10 cellular contexts compared by ENCODE assay signal in genomic region chr9:19492775-19493173, GRCh38.
DNase-seq lines count a peak whose midpoint lies in the region; ATAC-seq, FAIRE-seq and TF ChIP-seq lines count a peak whose summit lies in the region.
"Had no signal": no experiment of that assay in that cellular context is flagged by ENCODE, and none has a peak within 500 bp of the region (broad histone marks: within the 10 kb centered on the region; RNA-seq: fewer than 3 reads in every experiment).

No MANE protein-coding gene starts in this region.

- H3K9me3 Mint-ChIP-seq in WTC11, result no peaks in the 10 kb centered on the region
- H3K9me3 Mint-ChIP-seq in activated naive CD4-positive, alpha-beta T cell treated with anti-CD3 and anti-CD28 coated beads for 36 hours, result no peaks in the 10 kb centered on the region
- H3K9me3 Mint-ChIP-seq: neural crest cell had no signal

- no peaks in the 10 kb centered on the region for H3F3A ChIP-seq in MM.1S (ENCODE audit: insufficient read depth, low read length)

- intact Hi-C loops in heart right ventricle (cut with DNase I) (loop anchor here in 5 of 10 donors (5.0 to 10.0 kb wide), 5 partner anchors 145 to 1460 kb away; no protein-coding TSS in a partner anchor), left cardiac atrium (cut with DNase I) (loop anchor here in 1 of 2 donors (10.0 kb wide), 1 partner anchor 432 kb away; no protein-coding TSS in a partner anchor)
- intact Hi-C loops in activated naive CD4-positive, alpha-beta T cell treated with anti-CD3 and anti-CD28 coated beads for 36 hours (cut with micrococcal nuclease), result loop anchor here (1.0 to 10.0 kb wide), 7 partner anchors 20 to 1132 kb away; partner anchors contain the start of gene MLLT3

- peaks cover 5% of the 10 kb centered on the region for H3K4me1 Mint-ChIP-seq in WTC11
- H3K4me1 Mint-ChIP-seq in activated naive CD4-positive, alpha-beta T cell treated with anti-CD3 and anti-CD28 coated beads for 36 hours (ENCODE audit: low read depth), result peaks cover 20% of the 10 kb centered on the region
- H3K4me1 Mint-ChIP-seq: neural crest cell had no signal

- H3K4me2 ChIP-seq in keratinocyte (ENCODE audit: control insufficient read depth, extremely low read depth, insufficient read depth, low read depth, low read length) (peak overlapping the region; percentile 84), MM.1S (ENCODE audit: low read depth, low read length) (no peak overlapping the region)

- no peaks in the 10 kb centered on the region; the same call in 1 of the 2 replicates for H3K27me3 Mint-ChIP-seq in WTC11 (ENCODE audit: low read depth)
- H3K27me3 Mint-ChIP-seq in activated naive CD4-positive, alpha-beta T cell treated with anti-CD3 and anti-CD28 coated beads for 36 hours (ENCODE audit: low read depth), result peaks cover 5% of the 10 kb centered on the region

- H3K4me3 ChIP-seq in heart right ventricle (peak overlapping the region in 5 of 10 donors; percentile 13 to 45 (median 38)), keratinocyte (ENCODE audit: control insufficient read depth in 2 of 3, extremely low read depth in 1 of 3, insufficient read depth in 2 of 3, low read depth in 1 of 3, low read length in 3 of 3) (no peak overlapping the region), MM.1S (ENCODE audit: low read length) (no peak overlapping the region)
- H3K4me3 ChIP-seq: right lobe of liver had no signal

- H3K4me1 ChIP-seq in heart right ventricle (peaks cover 0 to 20% (median 11%) of the 10 kb centered on the region in 9 donors), keratinocyte (ENCODE audit: control insufficient read depth, extremely low read depth, insufficient read depth, low read length) (peaks cover 7% of the 10 kb centered on the region), MM.1S (ENCODE audit: low read length) (no peaks in the 10 kb centered on the region)
- H3K4me1 ChIP-seq: right lobe of liver had no signal

- DNase-seq in heart right ventricle, result no peak
- DNase-seq in left cardiac atrium, result no peak
- no peak for DNase-seq in WTC11 (ENCODE audit: low spot score)
- no peak for DNase-seq in keratinocyte (ENCODE audit: low read depth, low spot score)
- no peak for DNase-seq in activated naive CD4-positive, alpha-beta T cell treated with anti-CD3 and anti-CD28 coated beads for 36 hours
- DNase-seq in MM.1S, result no peak

- no peak for FAIRE-seq in keratinocyte (lab: Jason Lieb, UNC)

- H2AFZ ChIP-seq in keratinocyte (ENCODE audit: control insufficient read depth, low read length) (no peak overlapping the region), MM.1S (ENCODE audit: low read length) (no peak overlapping the region)

- H3K9me2 ChIP-seq in MM.1S (replicated peaks; ENCODE audit: insufficient read depth, low read length), result no peaks in the 10 kb centered on the region

- H3K27ac ChIP-seq in heart right ventricle, result peak overlapping the region in 7 of 10 donors; percentile 14 to 71 (median 59)
- no peak overlapping the region for H3K27ac ChIP-seq in keratinocyte (ENCODE audit: control insufficient read depth, insufficient read depth, low read length)
- H3K27ac ChIP-seq in temporal lobe (ENCODE audit: low read depth, low read length), result peak overlapping the region; percentile 99
- no peak overlapping the region for H3K27ac ChIP-seq in MM.1S (ENCODE audit: low read length)
- H3K27ac ChIP-seq: right lobe of liver had no signal

- H3K79me2 ChIP-seq in keratinocyte (ENCODE audit: control insufficient read depth, insufficient read depth, low read length) (no peaks in the 10 kb centered on the region), MM.1S (ENCODE audit: low read length) (no peaks in the 10 kb centered on the region)

- H3K36me3 ChIP-seq in heart right ventricle (no peaks in the 10 kb centered on the region), keratinocyte (ENCODE audit: control insufficient read depth in 2 of 2, extremely low read depth in 1 of 2, insufficient read depth in 2 of 2, low read length in 2 of 2) (no peaks in the 10 kb centered on the region), MM.1S (replicated peaks; ENCODE audit: insufficient read depth, low read length) (no peaks in the 10 kb centered on the region)
- H3K36me3 ChIP-seq: right lobe of liver had no signal

- H3K9me1 ChIP-seq in keratinocyte (ENCODE audit: control insufficient read depth, extremely low read depth, insufficient read depth, low read length), result no peaks in the 10 kb centered on the region

- no peak overlapping the region for H3K4me3 Mint-ChIP-seq in WTC11
- H3K4me3 Mint-ChIP-seq in activated naive CD4-positive, alpha-beta T cell treated with anti-CD3 and anti-CD28 coated beads for 36 hours, result no peak overlapping the region
- H3K4me3 Mint-ChIP-seq: neural crest cell had no signal

- CTCF ChIA-PET in WTC11 (lab: Charles Lee), result interaction anchor here (1.1 to 1.2 kb wide), 2 partner anchors 149 to 430 kb away, joined by 4 to 8 read pairs; no protein-coding TSS in a partner anchor
- CTCF ChIA-PET in activated naive CD4-positive, alpha-beta T cell treated with anti-CD3 and anti-CD28 coated beads for 36 hours (lab: Charles Lee), result interaction anchor here (0.6 to 3.5 kb wide), 4 partner anchors 9 to 309 kb away, joined by 3 to 15 read pairs (median 6); no protein-coding TSS in a partner anchor

- no peak overlapping the region for H3K9ac ChIP-seq in keratinocyte (ENCODE audit: control insufficient read depth, extremely low read depth, insufficient read depth, low read length)
- no peak overlapping the region for H3K9ac ChIP-seq in MM.1S (ENCODE audit: low read length)

- no peaks in the 10 kb centered on the region for H3K36me3 Mint-ChIP-seq in WTC11
- H3K36me3 Mint-ChIP-seq in activated naive CD4-positive, alpha-beta T cell treated with anti-CD3 and anti-CD28 coated beads for 36 hours (ENCODE audit: low read depth), result no peaks in the 10 kb centered on the region

- H3K9me3 ChIP-seq in heart right ventricle (no peaks in the 10 kb centered on the region), keratinocyte (ENCODE audit: control insufficient read depth, low read depth, low read length) (no peaks in the 10 kb centered on the region), MM.1S (replicated peaks; ENCODE audit: insufficient read depth, low read length) (no peaks in the 10 kb centered on the region)
- H3K9me3 ChIP-seq: right lobe of liver had no signal

- TF ChIP-seq CTCF in heart right ventricle (IDR thresholded peaks at IDR 0.05), result no peak
- TF ChIP-seq CTCF in WTC11 (IDR thresholded peaks at IDR 0.05), result peak; percentile 33; the same call in 1 of the 2 replicates
- no peak for TF ChIP-seq CTCF in keratinocyte (optimal IDR thresholded peaks at IDR 0.05 in 1 of 3, IDR thresholded peaks at IDR 0.05 in 1 of 3, conservative IDR thresholded peaks at IDR 0.05 in 1 of 3; ENCODE audit: extremely low read depth in 1 of 3, insufficient read depth in 2 of 3, low read length in 3 of 3)
- TF ChIP-seq CTCF in MM.1S (IDR thresholded peaks at IDR 0.05; ENCODE audit: low read length), result no peak

- no peak overlapping the region for H3K27ac Mint-ChIP-seq in WTC11
- no peak overlapping the region for H3K27ac Mint-ChIP-seq in activated naive CD4-positive, alpha-beta T cell treated with anti-CD3 and anti-CD28 coated beads for 36 hours

- ATAC-seq in heart right ventricle (no peak), left cardiac atrium (no peak), WTC11 (no peak), GM18873 (IDR thresholded peaks at IDR 0.05; ENCODE audit: low FRiP score, unreplicated experiment) (no peak)

- peaks cover 0 to 9% (median 0%) of the 10 kb centered on the region in 7 donors for H3K27me3 ChIP-seq in heart right ventricle
- peaks cover 3% of the 10 kb centered on the region for H3K27me3 ChIP-seq in keratinocyte (ENCODE audit: control insufficient read depth, extremely low read depth, insufficient read depth, low read length)
- no peaks in the 10 kb centered on the region for H3K27me3 ChIP-seq in MM.1S (replicated peaks; ENCODE audit: insufficient read depth, low read length)
- H3K27me3 ChIP-seq: right lobe of liver had no signal

- WGBS in heart right ventricle, 2 donors, result 78% methylated on average over 4 of the region's 4 CpGs

- POLR2A ChIA-PET in WTC11 (lab: Charles Lee), result no interaction called here

- H4K20me1 ChIP-seq in keratinocyte (ENCODE audit: control insufficient read depth, extremely low read depth, insufficient read depth, low read length) (no peaks in the 10 kb centered on the region), MM.1S (ENCODE audit: insufficient read depth, low read length) (no peaks in the 10 kb centered on the region)

- dilution Hi-C loops in keratinocyte (cut with MboI; ENCODE audit: extremely low pct_ligation_motif_present, low sequenced_read_pairs), result no loop called here

TF ChIP-seq in WTC11, 78 proteins besides CTCF, POLR2A, EP300 and RAD21 (continues in another document):
- TF ChIP-seq SP1 (CRISPR knock-in tag; conservative IDR thresholded peaks at IDR 0.05), result no peak
- TF ChIP-seq CBFB (CRISPR knock-in tag; IDR thresholded peaks at IDR 0.05; ENCODE audit: low read depth), result no peak
- no peak for TF ChIP-seq ARID4B (CRISPR knock-in tag; IDR thresholded peaks at IDR 0.05; ENCODE audit: borderline replicate concordance)
- TF ChIP-seq FOXJ3 (CRISPR knock-in tag; IDR thresholded peaks at IDR 0.05; ENCODE audit: borderline replicate concordance), result no peak

Comparison
In these comparisons a context has a peak if more than half of its experiments do, and no peak if none do; other contexts are left out.
1. H3K27ac ChIP-seq: peak in heart right ventricle (7 of 10) and temporal lobe (single experiment); none in keratinocyte (single experiment) and MM.1S (single experiment).